Comparison of ENCODE assay signal across 20 cellular contexts in genomic region chr12:103301642-103302620, GRCh38.
DNase-seq lines count a peak whose midpoint lies in the region; ATAC-seq, FAIRE-seq and TF ChIP-seq lines count a peak whose summit lies in the region.
"Had no signal": no experiment of that assay in that cellular context is flagged by ENCODE, and none has a peak within 500 bp of the region (broad histone marks: within the 10 kb centered on the region; RNA-seq: fewer than 3 reads in every experiment).

No MANE protein-coding gene starts in this region.

- H3K4me1 ChIP-seq in right lobe of liver: no peaks in the 10 kb centered on the region
- no peaks in the 10 kb centered on the region for H3K4me1 ChIP-seq in HepG2 (ENCODE audit: insufficient read depth, low read length)
- no peaks in the 10 kb centered on the region for H3K4me1 ChIP-seq in aorta (ENCODE audit: control insufficient read depth in 1 of 2, insufficient read depth in 2 of 2, low read length in 2 of 2)
- H3K4me1 ChIP-seq: A549, right atrium auricular region, upper lobe of left lung had no signal

- ATAC-seq in right lobe of liver (peak in 3 of 4 donors; percentile 16 to 30 (median 26)), HepG2 (no peak), aorta (ENCODE audit: low FRiP score) (peak; percentile 41)
- no peak for ATAC-seq in stimulated activated effector memory CD8-positive, alpha-beta T cell treated with anti-CD3 and anti-CD28 coated beads, Interleukin-12 subunit alpha, Interleukin-12 subunit beta, amount 100 ng/mL, for 72 hours
- no peak for ATAC-seq in activated naive CD4-positive, alpha-beta T cell treated with anti-CD3 and anti-CD28 coated beads, Interleukin-2, amount 50 U/mL, for 72 hours
- ATAC-seq: A549; activated naive CD8-positive, alpha-beta T cell treated with anti-CD3 and anti-CD28 coated beads, Interleukin-2, amount 50 U/mL, for 24 hours; left cardiac atrium had no signal

- CTCF ChIA-PET in HepG2 (lab: Yijun Ruan, JAX; ENCODE audit: low intra/inter-chr PET ratio, low total read pairs): no interaction called here
- CTCF ChIA-PET in Calu3 (lab: Charles Lee): no interaction called here

- TF ChIP-seq CTCF in right lobe of liver (IDR thresholded peaks at IDR 0.05) (no peak), HepG2 (CRISPR knock-in tag; IDR thresholded peaks at IDR 0.05) (no peak), Calu3 (IDR thresholded peaks at IDR 0.05; ENCODE audit: unreplicated experiment) (no peak)

- H3K36me3 Mint-ChIP-seq in Calu3 (ENCODE audit: insufficient read depth, unreplicated experiment): no peaks in the 10 kb centered on the region
- no peaks in the 10 kb centered on the region for H3K36me3 Mint-ChIP-seq in stimulated activated effector memory CD8-positive, alpha-beta T cell treated with anti-CD3 and anti-CD28 coated beads, Interleukin-12 subunit alpha, Interleukin-12 subunit beta, amount 100 ng/mL, for 72 hours
- no peaks in the 10 kb centered on the region for H3K36me3 Mint-ChIP-seq in activated naive CD4-positive, alpha-beta T cell treated with anti-CD3 and anti-CD28 coated beads, Interleukin-2, amount 50 U/mL, for 72 hours
- H3K36me3 Mint-ChIP-seq: CD14-positive monocyte had no signal

- H2AFZ ChIP-seq in HepG2 (ENCODE audit: low read length): no peak overlapping the region

- H3K4me3 Mint-ChIP-seq in Calu3 (ENCODE audit: low read depth, unreplicated experiment): no peak overlapping the region
- H3K4me3 Mint-ChIP-seq in stimulated activated effector memory CD8-positive, alpha-beta T cell treated with anti-CD3 and anti-CD28 coated beads, Interleukin-12 subunit alpha, Interleukin-12 subunit beta, amount 100 ng/mL, for 72 hours: no peak overlapping the region
- H3K4me3 Mint-ChIP-seq: activated B cell treated with CpG ODN at 0.5 μM for 24 hours; activated naive CD8-positive, alpha-beta T cell treated with anti-CD3 and anti-CD28 coated beads, Interleukin-2, amount 50 U/mL, for 24 hours; activated T-helper 1 cell treated with anti-CD3 and anti-CD28 coated beads, Interleukin-12 subunit alpha, Interleukin-12 subunit beta, Interleukin-2, Interleukin-4 antibody, amounts not matched to agents 30 ng/mL and 10 ng/mL and 1 ng/mL, durations not matched to agents 14 hours and 24 hours and 36 hours had no signal

- H3K79me2 ChIP-seq in HepG2 (ENCODE audit: insufficient read depth, low read length): no peaks in the 10 kb centered on the region

- 55% methylated on average over 13 of the region's 46 CpGs for WGBS in right lobe of liver (ENCODE audit: insufficient coverage, low coverage, low lambda C conversion rate, missing lambda C conversion rate)
- 61% methylated on average over 17 of the region's 46 CpGs for WGBS in HepG2 (ENCODE audit: low lambda C conversion rate)
- 8 to 10% methylated on average over 43 to 46 of the region's 46 CpGs for WGBS in aorta, 2 donors

- TF ChIP-seq POLR2A in right lobe of liver (IDR thresholded peaks at IDR 0.05): no peak
- TF ChIP-seq POLR2A in HepG2 (IDR thresholded peaks at IDR 0.05; ENCODE audit: insufficient read depth in 1 of 2, low read depth in 2 of 2, low read length in 2 of 2): no peak

- no peak overlapping the region for H3K9ac ChIP-seq in HepG2 (ENCODE audit: insufficient read depth, low read depth, low read length)

- H3K9me3 ChIP-seq in right lobe of liver (no peaks in the 10 kb centered on the region), HepG2 (ENCODE audit: low read length) (no peaks in the 10 kb centered on the region), aorta (ENCODE audit: control insufficient read depth, low read length) (no peaks in the 10 kb centered on the region)
- H3K9me3 ChIP-seq: A549, right atrium auricular region, upper lobe of left lung had no signal

- no peak overlapping the region for H3K4me3 ChIP-seq in right lobe of liver
- no peak overlapping the region for H3K4me3 ChIP-seq in HepG2 (replicated peaks in 1 of 3; ENCODE audit: insufficient read depth in 1 of 3, low read depth in 2 of 3, low read length in 3 of 3)
- H3K4me3 ChIP-seq in aorta (ENCODE audit: low read length in 2 of 2): no peak overlapping the region
- H3K4me3 ChIP-seq: A549, right atrium auricular region, upper lobe of left lung had no signal

- H3K27me3 ChIP-seq in right lobe of liver (no peaks in the 10 kb centered on the region), HepG2 (ENCODE audit: control insufficient read depth in 1 of 2, insufficient read depth in 2 of 2, low read length in 2 of 2) (no peaks in the 10 kb centered on the region), aorta (ENCODE audit: control insufficient read depth in 1 of 2, insufficient read depth in 2 of 2, low read length in 1 of 2) (no peaks in the 10 kb centered on the region)
- H3K27me3 ChIP-seq: right atrium auricular region, upper lobe of left lung had no signal

- intact Hi-C loops in right lobe of liver (cut with DNase I): no loop called here
- intact Hi-C loops in HepG2 (cut with micrococcal nuclease; ENCODE audit: unreplicated experiment): no loop called here
- intact Hi-C loops in aorta (cut with DNase I): no loop called here
- intact Hi-C loops in Calu3 (cut with micrococcal nuclease; ENCODE audit: unreplicated experiment): no loop called here

- H3K4me2 ChIP-seq in HepG2 (ENCODE audit: low read depth, low read length): no peak overlapping the region
- H3K4me2 ChIP-seq: A549 had no signal

- FAIRE-seq in HepG2 (lab: Jason Lieb, UNC): no peak
- FAIRE-seq: A549 had no signal

- no peaks in the 10 kb centered on the region for H4K20me1 ChIP-seq in HepG2 (ENCODE audit: insufficient read depth, low read length)

- H3K36me3 ChIP-seq in right lobe of liver (no peaks in the 10 kb centered on the region), HepG2 (replicated peaks in 1 of 2; ENCODE audit: control insufficient read depth in 1 of 2, insufficient read depth in 2 of 2, low read length in 2 of 2) (no peaks in the 10 kb centered on the region), aorta (ENCODE audit: control insufficient read depth in 1 of 2, insufficient read depth in 2 of 2, low read length in 1 of 2) (no peaks in the 10 kb centered on the region)
- H3K36me3 ChIP-seq: right atrium auricular region, upper lobe of left lung had no signal

- no peak overlapping the region for H3K27ac Mint-ChIP-seq in Calu3 (ENCODE audit: unreplicated experiment)
- no peak overlapping the region for H3K27ac Mint-ChIP-seq in stimulated activated effector memory CD8-positive, alpha-beta T cell treated with anti-CD3 and anti-CD28 coated beads, Interleukin-12 subunit alpha, Interleukin-12 subunit beta, amount 100 ng/mL, for 72 hours
- no peak overlapping the region for H3K27ac Mint-ChIP-seq in activated naive CD4-positive, alpha-beta T cell treated with anti-CD3 and anti-CD28 coated beads, Interleukin-2, amount 50 U/mL, for 72 hours
- H3K27ac Mint-ChIP-seq: activated B cell treated with CpG ODN at 0.5 μM for 24 hours; activated naive CD8-positive, alpha-beta T cell treated with anti-CD3 and anti-CD28 coated beads, Interleukin-2, amount 50 U/mL, for 24 hours; activated T-helper 1 cell treated with anti-CD3 and anti-CD28 coated beads, Interleukin-12 subunit alpha, Interleukin-12 subunit beta, Interleukin-2, Interleukin-4 antibody, amounts not matched to agents 30 ng/mL and 10 ng/mL and 1 ng/mL, durations not matched to agents 14 hours and 24 hours and 36 hours; CD14-positive monocyte had no signal

- H3K27me3 Mint-ChIP-seq in Calu3 (ENCODE audit: unreplicated experiment): no peaks in the 10 kb centered on the region
- H3K27me3 Mint-ChIP-seq: activated B cell treated with CpG ODN at 0.5 μM for 24 hours had no signal

- H3K27ac ChIP-seq in right lobe of liver (no peak overlapping the region), HepG2 (ENCODE audit: extremely low read length, insufficient read depth, low read length) (no peak overlapping the region), aorta (ENCODE audit: low read depth in 1 of 2, low read length in 2 of 2) (no peak overlapping the region)
- H3K27ac ChIP-seq: A549, right atrium auricular region, upper lobe of left lung had no signal

- peaks cover 4% of the 10 kb centered on the region for H3K9me3 Mint-ChIP-seq in Calu3 (ENCODE audit: low read depth, unreplicated experiment)
- H3K9me3 Mint-ChIP-seq in stimulated activated effector memory CD8-positive, alpha-beta T cell treated with anti-CD3 and anti-CD28 coated beads, Interleukin-12 subunit alpha, Interleukin-12 subunit beta, amount 100 ng/mL, for 72 hours: no peaks in the 10 kb centered on the region
- H3K9me3 Mint-ChIP-seq in activated naive CD4-positive, alpha-beta T cell treated with anti-CD3 and anti-CD28 coated beads, Interleukin-2, amount 50 U/mL, for 72 hours: no peaks in the 10 kb centered on the region
- H3K9me3 Mint-ChIP-seq: activated naive CD8-positive, alpha-beta T cell treated with anti-CD3 and anti-CD28 coated beads, Interleukin-2, amount 50 U/mL, for 24 hours; activated T-helper 1 cell treated with anti-CD3 and anti-CD28 coated beads, Interleukin-12 subunit alpha, Interleukin-12 subunit beta, Interleukin-2, Interleukin-4 antibody, amounts not matched to agents 30 ng/mL and 10 ng/mL and 1 ng/mL, durations not matched to agents 14 hours and 24 hours and 36 hours had no signal

- no TSS peak for BruUV-seq in HepG2 (replicated peaks; lab: Mats Ljungman, UMichigan)
- BruUV-seq in Calu3 (replicated peaks; lab: Mats Ljungman, UMichigan): no TSS peak

- H3K4me1 Mint-ChIP-seq in Calu3 (ENCODE audit: low read depth, unreplicated experiment): no peaks in the 10 kb centered on the region
- H3K4me1 Mint-ChIP-seq in stimulated activated effector memory CD8-positive, alpha-beta T cell treated with anti-CD3 and anti-CD28 coated beads, Interleukin-12 subunit alpha, Interleukin-12 subunit beta, amount 100 ng/mL, for 72 hours: no peaks in the 10 kb centered on the region
- H3K4me1 Mint-ChIP-seq: activated naive CD8-positive, alpha-beta T cell treated with anti-CD3 and anti-CD28 coated beads, Interleukin-2, amount 50 U/mL, for 24 hours; CD14-positive monocyte had no signal

- no peak for TF ChIP-seq RAD21 in HepG2 (CRISPR knock-in tag; IDR thresholded peaks at IDR 0.05)

- peak in 1 of 3 donors; percentile 48 for DNase-seq in right lobe of liver
- DNase-seq in HepG2 (ENCODE audit: low spot score): no peak
- peak; percentile 87 for DNase-seq in ecto neural progenitor cell (ENCODE audit: low spot score)
- DNase-seq in iPS-NIHi7 (ENCODE audit: extremely low spot score): peak; percentile 64
- peak in 1 of 2 donors; percentile 54 for DNase-seq in aorta
- DNase-seq in Calu3: no peak
- DNase-seq in stimulated activated effector memory CD8-positive, alpha-beta T cell treated with anti-CD3 and anti-CD28 coated beads, Interleukin-12 subunit alpha, Interleukin-12 subunit beta, amount 100 ng/mL, for 72 hours (ENCODE audit: low spot score in 2 of 2): no peak
- no peak for DNase-seq in activated naive CD4-positive, alpha-beta T cell treated with anti-CD3 and anti-CD28 coated beads, Interleukin-2, amount 50 U/mL, for 72 hours (ENCODE audit: low spot score in 2 of 2)
- DNase-seq: activated B cell treated with CpG ODN at 0.5 μM for 24 hours; activated naive CD8-positive, alpha-beta T cell treated with anti-CD3 and anti-CD28 coated beads, Interleukin-2, amount 50 U/mL, for 24 hours; DMS153; left cardiac atrium; NCI-H748 treated with DMSO at 0.1 percent for 48 hours; SIG-M5; stimulated activated naive CD4-positive, alpha-beta T cell treated with Interleukin-2 at 50 U/mL for 16 hours had no signal

- in situ Hi-C loops in HepG2 (cut with HindIII; ENCODE audit: extremely low pct_ligation_motif_present, low pct_unique_long_range_greater_than_20kb): no loop called here

- POLR2A ChIA-PET in HepG2 (lab: Yijun Ruan, JAX): no interaction called here

- TF ChIP-seq EP300 in HepG2 (IDR thresholded peaks at IDR 0.05; ENCODE audit: low read depth in 2 of 2, low read length in 2 of 2): no peak
- no peak for TF ChIP-seq EP300 in HepG2 (CRISPR knock-in tag; IDR thresholded peaks at IDR 0.05; ENCODE audit: borderline replicate concordance)

Comparison
In these comparisons a context has a peak if more than half of its experiments do, and no peak if none do; other contexts are left out.
1. ATAC-seq: peak in right lobe of liver (3 of 4) and aorta (single experiment); none in HepG2 (single experiment), stimulated activated effector memory CD8-positive, alpha-beta T cell treated with anti-CD3 and anti-CD28 coated beads, Interleukin-12 subunit alpha, Interleukin-12 subunit beta, amount 100 ng/mL, for 72 hours (single experiment) and activated naive CD4-positive, alpha-beta T cell treated with anti-CD3 and anti-CD28 coated beads, Interleukin-2, amount 50 U/mL, for 72 hours (0 of 2).
2. DNase-seq: peak in ecto neural progenitor cell (single experiment) and iPS-NIHi7 (single experiment); none in HepG2 (single experiment), Calu3 (single experiment), stimulated activated effector memory CD8-positive, alpha-beta T cell treated with anti-CD3 and anti-CD28 coated beads, Interleukin-12 subunit alpha, Interleukin-12 subunit beta, amount 100 ng/mL, for 72 hours (0 of 2) and activated naive CD4-positive, alpha-beta T cell treated with anti-CD3 and anti-CD28 coated beads, Interleukin-2, amount 50 U/mL, for 72 hours (0 of 2).